Comparison of ENCODE assay signal across 7 cellular contexts in the genomic region with DNA sequence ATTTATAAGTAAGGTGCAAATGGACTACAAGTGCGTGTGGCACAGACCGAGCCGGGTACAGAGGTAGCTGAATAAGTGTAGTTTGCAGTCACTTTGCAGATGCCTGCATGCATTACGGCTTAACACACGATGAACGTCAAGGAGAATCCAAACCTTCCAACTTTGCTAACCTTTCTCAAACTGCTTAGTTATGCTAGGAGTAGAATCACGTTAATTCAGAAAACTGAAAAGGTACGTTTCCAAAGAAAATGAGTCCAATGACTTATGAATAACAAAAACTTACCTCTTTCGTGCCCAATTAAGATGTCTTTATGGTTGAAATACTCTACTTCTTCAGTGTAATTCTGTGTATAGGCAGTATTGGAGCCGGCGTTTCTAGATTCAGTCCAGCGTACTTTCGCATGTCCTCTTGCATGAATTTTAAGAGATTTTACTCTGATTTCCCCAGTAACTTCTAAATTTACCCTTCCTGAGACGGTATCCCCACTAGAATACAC. TPM values are rescaled to one million over a fixed set of nuclear protein-coding genes. Genes with fewer than 3 reads are reported as not detected.
DNase-seq lines count a peak whose midpoint lies in the region; TF ChIP-seq lines count a peak whose summit lies in the region.

No MANE protein-coding gene starts in this region.

- H3K36me3 ChIP-seq in endodermal cell (ENCODE audit: control insufficient read depth, insufficient read depth, low read length) (peaks cover 13% of the 10 kb centered on the region), mucosa of stomach (ENCODE audit: control insufficient read depth, insufficient read depth, low read length) (no peaks in the 10 kb centered on the region)

- no peaks in the 10 kb centered on the region for H3K9me3 ChIP-seq in endodermal cell (ENCODE audit: control insufficient read depth, low read length)
- no peaks in the 10 kb centered on the region for H3K9me3 ChIP-seq in mucosa of stomach (ENCODE audit: control insufficient read depth, low read length)

- H3K4me1 ChIP-seq in endodermal cell (ENCODE audit: control insufficient read depth, insufficient read depth, low read length) (no peaks in the 10 kb centered on the region), mucosa of stomach (ENCODE audit: control insufficient read depth, insufficient read depth, low read length) (peaks cover 8% of the 10 kb centered on the region)

- peak overlapping the region; percentile 93 for H3K27ac Mint-ChIP-seq in endodermal cell
- peak overlapping the region; percentile 100 for H3K27ac Mint-ChIP-seq in type B pancreatic cell

- no peaks in the 10 kb centered on the region for H3K27me3 Mint-ChIP-seq in endodermal cell (ENCODE audit: insufficient read depth)
- H3K27me3 Mint-ChIP-seq in type B pancreatic cell: no peaks in the 10 kb centered on the region

- H3K27ac ChIP-seq in VCaP: peak overlapping the region; percentile 98
- H3K27ac ChIP-seq in endodermal cell (ENCODE audit: low read depth, low read length): peak overlapping the region; percentile 96

- peak; percentile 2 for DNase-seq in GDM1 (lab: John Stamatoyannopoulos, UW)
- peak; percentile 86 for DNase-seq in NCI-H1092 treated with DMSO at 0.1 percent for 48 hours (lab: John Stamatoyannopoulos, UW)
- peak; percentile 51 for DNase-seq in endodermal cell
- no peak for DNase-seq in type B pancreatic cell (ENCODE audit: extremely low spot score, unreplicated experiment)
- no peak for DNase-seq in AG20443 (ENCODE audit: low spot score)

- H3K4me3 ChIP-seq in endodermal cell (ENCODE audit: low read length) (peak overlapping the region; percentile 95), mucosa of stomach (ENCODE audit: low read length) (peak overlapping the region; percentile 94)

- WGBS in endodermal cell (ENCODE audit: insufficient coverage in 1 of 2, insufficient read length in 1 of 2), 2 experiments: 0% methylated on average over 9 to 14 of the region's 14 CpGs

- H3K27me3 ChIP-seq in endodermal cell (ENCODE audit: control insufficient read depth, insufficient read depth, low read length, poor library complexity, severe bottlenecking) (no peaks in the 10 kb centered on the region), mucosa of stomach (ENCODE audit: control insufficient read depth, insufficient read depth, low read length) (no peaks in the 10 kb centered on the region)

- no peaks in the 10 kb centered on the region for H3K9me3 Mint-ChIP-seq in endodermal cell
- no peaks in the 10 kb centered on the region for H3K9me3 Mint-ChIP-seq in type B pancreatic cell

- H3K4me1 Mint-ChIP-seq in endodermal cell (peaks cover 15% of the 10 kb centered on the region), type B pancreatic cell (ENCODE audit: unreplicated experiment) (peaks cover 22% of the 10 kb centered on the region)

- H3K36me3 Mint-ChIP-seq in endodermal cell (ENCODE audit: low read depth) (peaks cover 7% of the 10 kb centered on the region), type B pancreatic cell (peaks cover 10% of the 10 kb centered on the region)

- no peak for TF ChIP-seq CTCF in VCaP (conservative IDR thresholded peaks at IDR 0.05)
- no peak for TF ChIP-seq CTCF in endodermal cell (conservative IDR thresholded peaks at IDR 0.05)
- no peak for TF ChIP-seq CTCF in type B pancreatic cell (conservative IDR thresholded peaks at IDR 0.05)

- H3K9ac ChIP-seq in endodermal cell (ENCODE audit: extremely low read depth, low read length, poor library complexity, severe bottlenecking) (peak overlapping the region; percentile 99), mucosa of stomach (ENCODE audit: low read length) (peak overlapping the region; percentile 100)

- H3K4me3 Mint-ChIP-seq in endodermal cell (peak overlapping the region; percentile 82), type B pancreatic cell (peak overlapping the region; percentile 96)

RNA-seq across cellular contexts. Expression of a gene that starts 0.5 kb away (rescaled TPM):
- total RNA-seq in endodermal cell: 10 to 100 TPM; 30.5 to 60.7 TPM
- polyA plus RNA-seq in endodermal cell (2013, experiment 1 of 2): 55.6 TPM
- 57.6 TPM for polyA plus RNA-seq in endodermal cell (2013, experiment 2 of 2)
- total RNA-seq in type B pancreatic cell (ENCODE audit: low replicate concordance): 98.6 and 109 TPM in 2 replicates

Comparison
In these comparisons a context has a peak if more than half of its experiments do, and no peak if none do; other contexts are left out.
1. DNase-seq: peak in GDM1 (single experiment), NCI-H1092 treated with DMSO at 0.1 percent for 48 hours (single experiment) and endodermal cell (single experiment); none in type B pancreatic cell (single experiment) and AG20443 (single experiment).